In genomic region chr20:33689973-33690372, GRCh38 we compare ENCODE assay signal across 2 cellular contexts.
A peak's percentile ranks its signal among the peaks of the same experiment; 100 is the strongest.
TF ChIP-seq lines count a peak whose summit lies in the region.

No MANE protein-coding gene starts in this region.

TF ChIP-seq in HCT116, 20 proteins besides CTCF, POLR2A, EP300 and RAD21:
- TF ChIP-seq ZFX (IDR thresholded peaks at IDR 0.05), result no peak
- no peak for TF ChIP-seq POLR2AphosphoS5 (IDR thresholded peaks at IDR 0.05; ENCODE audit: low read depth, low read length)
- no peak for TF ChIP-seq ZNF274 (IDR thresholded peaks at IDR 0.05; ENCODE audit: low read depth, low read length)
- TF ChIP-seq EZH2 (IDR thresholded peaks at IDR 0.05), result no peak
- no peak for TF ChIP-seq ELF1 (IDR thresholded peaks at IDR 0.05; ENCODE audit: borderline replicate concordance, low read depth)
- no peak for TF ChIP-seq ZBTB33 (IDR thresholded peaks at IDR 0.05; ENCODE audit: extremely low read depth, insufficient replicate concordance, low read length)
- TF ChIP-seq MAX (IDR thresholded peaks at IDR 0.05), result no peak
- TF ChIP-seq ATF3 (IDR thresholded peaks at IDR 0.05), result no peak
- no peak for TF ChIP-seq SP1 (IDR thresholded peaks at IDR 0.05; ENCODE audit: low read depth)
- no peak for TF ChIP-seq CEBPB (IDR thresholded peaks at IDR 0.05; ENCODE audit: low read depth)
- TF ChIP-seq SIN3A (IDR thresholded peaks at IDR 0.05; ENCODE audit: low read depth), result no peak
- TF ChIP-seq JUND (IDR thresholded peaks at IDR 0.05), result no peak
- TF ChIP-seq EZH2phosphoT487 (IDR thresholded peaks at IDR 0.05; ENCODE audit: borderline replicate concordance), result no peak
- no peak for TF ChIP-seq TCF7L2 (IDR thresholded peaks at IDR 0.05; ENCODE audit: borderline replicate concordance, extremely low read depth, insufficient read depth, insufficient read length)
- no peak for TF ChIP-seq FOSL1 (IDR thresholded peaks at IDR 0.05; ENCODE audit: low read depth)
TF ChIP-seq in HCT116: peak in this region for 0.

TF ChIP-seq in GM12878, 131 proteins besides CTCF, POLR2A, EP300 and RAD21:
- peak; percentile 6; the same call in 1 of the 2 replicates for TF ChIP-seq SPI1 (IDR thresholded peaks at IDR 0.05; ENCODE audit: borderline replicate concordance, insufficient read depth, low read depth, low read length)
- TF ChIP-seq CREB1 (IDR thresholded peaks at IDR 0.05; ENCODE audit: low read depth), result no peak
- no peak for TF ChIP-seq ZNF217 (IDR thresholded peaks at IDR 0.05)
- TF ChIP-seq, protein P1, sequence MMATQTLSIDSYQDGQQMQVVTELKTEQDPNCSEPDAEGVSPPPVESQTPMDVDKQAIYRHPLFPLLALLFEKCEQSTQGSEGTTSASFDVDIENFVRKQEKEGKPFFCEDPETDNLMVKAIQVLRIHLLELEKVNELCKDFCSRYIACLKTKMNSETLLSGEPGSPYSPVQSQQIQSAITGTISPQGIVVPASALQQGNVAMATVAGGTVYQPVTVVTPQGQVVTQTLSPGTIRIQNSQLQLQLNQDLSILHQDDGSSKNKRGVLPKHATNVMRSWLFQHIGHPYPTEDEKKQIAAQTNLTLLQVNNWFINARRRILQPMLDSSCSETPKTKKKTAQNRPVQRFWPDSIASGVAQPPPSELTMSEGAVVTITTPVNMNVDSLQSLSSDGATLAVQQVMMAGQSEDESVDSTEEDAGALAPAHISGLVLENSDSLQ (IDR thresholded peaks at IDR 0.05), result peak; percentile 57
- no peak for TF ChIP-seq CBX5 (IDR thresholded peaks at IDR 0.05; ENCODE audit: low read depth)
- TF ChIP-seq JUNB (IDR thresholded peaks at IDR 0.05), result no peak
- TF ChIP-seq TCF3 (IDR thresholded peaks at IDR 0.05; ENCODE audit: borderline replicate concordance, insufficient read depth, low read depth, low read length), result no peak
- TF ChIP-seq DPF2 (IDR thresholded peaks at IDR 0.05), result no peak
